Comparison of ENCODE assay signal across 20 cellular contexts in genomic region chr7:77326131-77326530, GRCh38.
DNase-seq lines count a peak whose midpoint lies in the region; ATAC-seq and TF ChIP-seq lines count a peak whose summit lies in the region.
"Had no signal": no experiment of that assay in that cellular context is flagged by ENCODE, and none has a peak within 500 bp of the region (broad histone marks: within the 10 kb centered on the region; RNA-seq: fewer than 3 reads in every experiment).

No MANE protein-coding gene starts in this region.

- H3K27me3 Mint-ChIP-seq in progenitor cell of endocrine pancreas: no peaks in the 10 kb centered on the region
- H3K27me3 Mint-ChIP-seq: B cell; dendritic cell treated with granulocyte-macrophage colony-stimulating factor and Interleukin-4, amounts not matched to agents 40 ng/mL and 50 ng/mL, for 4 days; naive B cell had no signal

- H3K27ac Mint-ChIP-seq in progenitor cell of endocrine pancreas: no peak overlapping the region
- H3K27ac Mint-ChIP-seq: activated T-cell treated with anti-CD3 and anti-CD28 coated beads, Interleukin-2, amount 50 U/mL, for 72 hours; naive B cell had no signal

- H3K4me3 ChIP-seq in epithelial cell of esophagus (ENCODE audit: low read length): no peak overlapping the region
- H3K4me3 ChIP-seq: upper lobe of right lung had no signal

- no peaks in the 10 kb centered on the region for H3K36me3 Mint-ChIP-seq in progenitor cell of endocrine pancreas (ENCODE audit: insufficient read depth)

- no peak overlapping the region for H3K4me3 Mint-ChIP-seq in progenitor cell of endocrine pancreas (ENCODE audit: low read depth)
- H3K4me3 Mint-ChIP-seq: activated T-cell treated with anti-CD3 and anti-CD28 coated beads, Interleukin-2, amount 50 U/mL, for 72 hours; B cell; dendritic cell treated with granulocyte-macrophage colony-stimulating factor and Interleukin-4, amounts not matched to agents 40 ng/mL and 50 ng/mL, for 4 days; naive B cell had no signal

- ATAC-seq in GM21786 (IDR thresholded peaks at IDR 0.05; ENCODE audit: unreplicated experiment): no peak
- no peak for ATAC-seq in GM19351 (IDR thresholded peaks at IDR 0.05; ENCODE audit: unreplicated experiment)
- ATAC-seq: left ventricle myocardium superior had no signal

- no peaks in the 10 kb centered on the region for H3K4me1 Mint-ChIP-seq in progenitor cell of endocrine pancreas (ENCODE audit: low read depth)

- TF ChIP-seq CTCF in epithelial cell of esophagus (IDR thresholded peaks at IDR 0.05; ENCODE audit: insufficient read depth, low read depth, low read length, missing control alignments) (no peak), progenitor cell of endocrine pancreas (IDR thresholded peaks at IDR 0.05; ENCODE audit: unreplicated experiment) (no peak)

- DNase-seq in ELR (ENCODE audit: low read depth): peak; percentile 48
- peak; percentile 53 for DNase-seq in NCI-H226
- peak; percentile 64 for DNase-seq in epithelial cell of esophagus (ENCODE audit: low read depth)
- peak; percentile 76 for DNase-seq in renal cortical epithelial cell (ENCODE audit: low read depth)
- no peak for DNase-seq in NCI-H2029 treated with DMSO at 0.1 percent for 48 hours (lab: John Stamatoyannopoulos, UW)
- DNase-seq in progenitor cell of endocrine pancreas (ENCODE audit: low spot score, unreplicated experiment): no peak
- DNase-seq: activated CD4-positive, alpha-beta T cell treated with anti-CD3 and anti-CD28 coated beads, Interleukin-2, amount 50 U/mL, for 4 hours; activated T-cell treated with anti-CD3 and anti-CD28 coated beads, Interleukin-2, amount 50 U/mL, for 72 hours; amygdala; DMS 273 treated with DMSO at 0.1 percent for 48 hours; left ventricle myocardium superior; naive B cell; NCI-H1092 treated with DMSO at 0.1 percent for 48 hours; NCI-H2171 treated with DMSO at 0.1 percent for 48 hours; retina; upper lobe of right lung had no signal

- no peaks in the 10 kb centered on the region for H3K9me3 Mint-ChIP-seq in progenitor cell of endocrine pancreas (ENCODE audit: low read depth)
- H3K9me3 Mint-ChIP-seq: activated T-cell treated with anti-CD3 and anti-CD28 coated beads, Interleukin-2, amount 50 U/mL, for 72 hours; dendritic cell treated with granulocyte-macrophage colony-stimulating factor and Interleukin-4, amounts not matched to agents 40 ng/mL and 50 ng/mL, for 4 days; naive B cell had no signal

Comparison
In these comparisons a context has a peak if more than half of its experiments do, and no peak if none do; other contexts are left out.
1. DNase-seq: peak in ELR (single experiment), NCI-H226 (single experiment), epithelial cell of esophagus (single experiment) and renal cortical epithelial cell (single experiment); none in NCI-H2029 treated with DMSO at 0.1 percent for 48 hours (single experiment) and progenitor cell of endocrine pancreas (single experiment).